Comparison of ENCODE assay signal across 11 cellular contexts in genomic region chr2:108565778-108566375, GRCh38. TPM values are rescaled to one million over a fixed set of nuclear protein-coding genes. Genes with fewer than 3 reads are reported as not detected.
DNase-seq lines count a peak whose midpoint lies in the region; ATAC-seq and TF ChIP-seq lines count a peak whose summit lies in the region.
"Had no signal": no experiment of that assay in that cellular context is flagged by ENCODE, and none has a peak within 500 bp of the region (broad histone marks: within the 10 kb centered on the region; RNA-seq: fewer than 3 reads in every experiment).

No MANE protein-coding gene starts in this region.

- H3K27me3 Mint-ChIP-seq in activated CD4-positive, alpha-beta T cell treated with anti-CD3 and anti-CD28 coated beads, Interleukin-2, amount 10 ng/mL, durations not matched to agents 24 days and 14 days, result no peaks in the 10 kb centered on the region
- H3K27me3 Mint-ChIP-seq: activated naive CD8-positive, alpha-beta T cell had no signal

- peak; percentile 64 for DNase-seq in activated CD4-positive, alpha-beta T cell treated with anti-CD3 and anti-CD28 coated beads, Interleukin-2, amount 10 ng/mL, durations not matched to agents 24 days and 14 days
- DNase-seq in activated CD4-positive, alpha-beta T cell treated with anti-CD3 and anti-CD28 coated beads, Interleukin-2, amount 50 U/mL, for 4 hours, result no peak
- DNase-seq in SJCRH30 (no peak), DMS 273 treated with DMSO at 0.1 percent for 48 hours (lab: John Stamatoyannopoulos, UW) (no peak), BE2C (no peak)

- no peaks in the 10 kb centered on the region for H3K9me3 ChIP-seq in SJCRH30 (replicated peaks)
- no peaks in the 10 kb centered on the region for H3K9me3 ChIP-seq in BE2C
- H3K9me3 ChIP-seq: SJSA1 had no signal

- peak; percentile 74 for ATAC-seq in GM21717 (IDR thresholded peaks at IDR 0.05; ENCODE audit: unreplicated experiment)
- peak; percentile 54 for ATAC-seq in HG03457 (IDR thresholded peaks at IDR 0.05; ENCODE audit: unreplicated experiment)

- no peak overlapping the region for H3K9ac ChIP-seq in rectal smooth muscle tissue (ENCODE audit: low read length)

- H3K4me3 ChIP-seq in rectal smooth muscle tissue (ENCODE audit: low read length) (no peak overlapping the region), SJCRH30 (no peak overlapping the region), BE2C (ENCODE audit: low read depth, low read length) (no peak overlapping the region)
- H3K4me3 ChIP-seq: SJSA1 had no signal

- peaks cover 8% of the 10 kb centered on the region for H3K36me3 Mint-ChIP-seq in activated CD4-positive, alpha-beta T cell treated with anti-CD3 and anti-CD28 coated beads, Interleukin-2, amount 10 ng/mL, durations not matched to agents 24 days and 14 days (ENCODE audit: low read depth)

- H3K4me1 ChIP-seq in rectal smooth muscle tissue (ENCODE audit: control insufficient read depth, insufficient read depth, low read length), result peaks cover 18% of the 10 kb centered on the region
- H3K4me1 ChIP-seq in SJCRH30, result peaks cover 4% of the 10 kb centered on the region
- H3K4me1 ChIP-seq in BE2C, result no peaks in the 10 kb centered on the region

- no peaks in the 10 kb centered on the region for H3K9me3 Mint-ChIP-seq in activated CD4-positive, alpha-beta T cell treated with anti-CD3 and anti-CD28 coated beads, Interleukin-2, amount 10 ng/mL, durations not matched to agents 24 days and 14 days

- H3K27me3 ChIP-seq in rectal smooth muscle tissue (ENCODE audit: control insufficient read depth, insufficient read depth, low read length), result no peaks in the 10 kb centered on the region
- H3K27me3 ChIP-seq in SJCRH30, result no peaks in the 10 kb centered on the region
- H3K27me3 ChIP-seq in BE2C, result no peaks in the 10 kb centered on the region
- H3K27me3 ChIP-seq: SJSA1 had no signal

- H3K36me3 ChIP-seq in rectal smooth muscle tissue (ENCODE audit: control insufficient read depth, insufficient read depth, low read length) (no peaks in the 10 kb centered on the region), SJCRH30 (no peaks in the 10 kb centered on the region; the same call in 1 of the 2 replicates), BE2C (no peaks in the 10 kb centered on the region)

- H3K27ac ChIP-seq in rectal smooth muscle tissue (ENCODE audit: low read depth, low read length) (peak overlapping the region; percentile 42), SJCRH30 (no peak overlapping the region)
- H3K27ac ChIP-seq: SJSA1 had no signal

- H3K4me1 Mint-ChIP-seq in activated CD4-positive, alpha-beta T cell treated with anti-CD3 and anti-CD28 coated beads, Interleukin-2, amount 10 ng/mL, durations not matched to agents 24 days and 14 days, result peaks cover 10% of the 10 kb centered on the region

- peak overlapping the region; percentile 51 for H3K4me3 Mint-ChIP-seq in activated CD4-positive, alpha-beta T cell treated with anti-CD3 and anti-CD28 coated beads, Interleukin-2, amount 10 ng/mL, durations not matched to agents 24 days and 14 days
- H3K4me3 Mint-ChIP-seq: activated naive CD8-positive, alpha-beta T cell; nephron had no signal

- intact Hi-C loops in activated CD4-positive, alpha-beta T cell treated with anti-CD3 and anti-CD28 coated beads, Interleukin-2, amount 10 ng/mL, durations not matched to agents 24 days and 14 days (cut with micrococcal nuclease), result no loop called here

- no peak for TF ChIP-seq CTCF in BE2C (IDR thresholded peaks at IDR 0.05; ENCODE audit: low read depth, low read length)

- H3K27ac Mint-ChIP-seq in activated CD4-positive, alpha-beta T cell treated with anti-CD3 and anti-CD28 coated beads, Interleukin-2, amount 10 ng/mL, durations not matched to agents 24 days and 14 days, result peak overlapping the region; percentile 78
- H3K27ac Mint-ChIP-seq: activated naive CD8-positive, alpha-beta T cell; nephron had no signal

RNA-seq across cellular contexts. Expression of gene LIMS1, which starts 31.6 kb away (rescaled TPM):
- 63.1 and 66.0 TPM in 2 replicates for total RNA-seq in activated CD4-positive, alpha-beta T cell treated with anti-CD3 and anti-CD28 coated beads, Interleukin-2, amount 10 ng/mL, durations not matched to agents 24 days and 14 days
- total RNA-seq in SJCRH30 (2014; rRNA removed; shearing (Covaris generic)), result 44.0 and 48.7 TPM in 2 replicates
- polyA plus RNA-seq in BE2C (2012; ENCODE audit: insufficient read depth, insufficient read length, low read depth), result 52.2 TPM
